In genomic region chr18:8773980-8774379, GRCh38 we compare ENCODE assay signal across 30 cellular contexts.
DNase-seq lines count a peak whose midpoint lies in the region; ATAC-seq, FAIRE-seq and TF ChIP-seq lines count a peak whose summit lies in the region.
"Had no signal": no experiment of that assay in that cellular context is flagged by ENCODE, and none has a peak within 500 bp of the region (broad histone marks: within the 10 kb centered on the region; RNA-seq: fewer than 3 reads in every experiment).

No MANE protein-coding gene starts in this region.

- TF ChIP-seq POLR2A in sigmoid colon (IDR thresholded peaks at IDR 0.05) (no peak), H54 (IDR thresholded peaks at IDR 0.05; ENCODE audit: low read depth, low read length) (no peak)

- no peak for FAIRE-seq in H54 (lab: Jason Lieb, UNC)
- FAIRE-seq: A549, bronchial epithelial cell, GM19239, small intestine had no signal

- 59 to 71% methylated on average over 5 of the region's 5 CpGs for WGBS in sigmoid colon, 2 donors

- intact Hi-C loops in sigmoid colon (cut with DNase I): loop anchor here (2.0 to 10.0 kb wide), 2 partner anchors 67 to 211 kb away; no protein-coding TSS in a partner anchor

- H3K4me3 ChIP-seq in fibroblast of villous mesenchyme (ENCODE audit: low read depth, low read length): no peak overlapping the region
- H3K4me3 ChIP-seq in sigmoid colon: no peak overlapping the region
- H3K4me3 ChIP-seq: A549, adrenal gland, colonic mucosa, hepatocyte, mucosa of descending colon, prostate gland, tibial artery had no signal

- H3K4me1 ChIP-seq in sigmoid colon: peaks cover 0 to 71% (median 47%) of the 10 kb centered on the region in 4 donors
- H3K4me1 ChIP-seq: adrenal gland, colonic mucosa, prostate gland, tibial artery had no signal

- TF ChIP-seq CTCF in fibroblast of villous mesenchyme (IDR thresholded peaks at IDR 0.05; ENCODE audit: insufficient read depth, low read depth, low read length) (no peak), sigmoid colon (IDR thresholded peaks at IDR 0.05) (no peak)

- H3K27ac ChIP-seq in sigmoid colon: peak overlapping the region; percentile 76 to 87 (median 81)
- H3K27ac ChIP-seq: colonic mucosa, prostate gland, tibial artery had no signal

- H3K36me3 ChIP-seq in sigmoid colon: peaks cover 0 to 2% (median under 1%) of the 10 kb centered on the region in 4 donors
- H3K36me3 ChIP-seq: adrenal gland, colonic mucosa, prostate gland, tibial artery had no signal

- no peak for ATAC-seq in HG02970 (IDR thresholded peaks at IDR 0.05; ENCODE audit: low FRiP score, unreplicated experiment)
- ATAC-seq: left ventricle myocardium superior; mucosa of descending colon; Right ventricle myocardium inferior; stimulated activated memory B cell treated with anti-CD40 and anti-IgM and Interleukin-4, amounts not matched to agents 10 μg/mL and 1 μg/mL and 100 μg/mL, for 72 hours had no signal

- DNase-seq in COR-L47 (lab: John Stamatoyannopoulos, UW) (peak; percentile 10), RPMI7951 (ENCODE audit: low read depth) (peak; percentile 23), fibroblast of villous mesenchyme (ENCODE audit: low read depth) (peak; percentile 82), sigmoid colon (no peak), H54 (ENCODE audit: insufficient read length, low spot score) (no peak), NCI-H748 treated with DMSO at 0.1 percent for 48 hours (lab: John Stamatoyannopoulos, UW) (no peak)
- DNase-seq in NK-92 treated with Interleukin-12 subunit alpha and Interleukin-12 subunit beta, amount 100 ng/mL, for 24 hours (lab: John Stamatoyannopoulos, UW): no peak
- DNase-seq: activated CD4-positive, alpha-beta memory T cell treated with anti-CD3 and anti-CD28 coated beads for 36 hours; activated gamma-delta T cell; colonic mucosa; endodermal cell; GOT3; immature natural killer cell; KBM-7; left ventricle myocardium superior; mucosa of descending colon; MV-4-11; OCI-M1; small intestine; T1000; tibial artery had no signal

- H3K27me3 ChIP-seq in sigmoid colon: no peaks in the 10 kb centered on the region
- H3K27me3 ChIP-seq: colonic mucosa, hepatocyte, tibial artery had no signal

- H3K9me3 ChIP-seq in sigmoid colon: no peaks in the 10 kb centered on the region
- H3K9me3 ChIP-seq: A549, adrenal gland, colonic mucosa, mucosa of descending colon, prostate gland, tibial artery had no signal

- peak in 3 of 4 donors; percentile 10 to 69 (median 30) for TF ChIP-seq EP300 in sigmoid colon (IDR thresholded peaks at IDR 0.05)

Comparison
In these comparisons a context has a peak if more than half of its experiments do, and no peak if none do; other contexts are left out.
1. DNase-seq: peak in COR-L47 (single experiment), RPMI7951 (single experiment) and fibroblast of villous mesenchyme (single experiment); none in sigmoid colon (single experiment), H54 (single experiment), NK-92 treated with Interleukin-12 subunit alpha and Interleukin-12 subunit beta, amount 100 ng/mL, for 24 hours (single experiment) and NCI-H748 treated with DMSO at 0.1 percent for 48 hours (single experiment).